In the genomic region with DNA sequence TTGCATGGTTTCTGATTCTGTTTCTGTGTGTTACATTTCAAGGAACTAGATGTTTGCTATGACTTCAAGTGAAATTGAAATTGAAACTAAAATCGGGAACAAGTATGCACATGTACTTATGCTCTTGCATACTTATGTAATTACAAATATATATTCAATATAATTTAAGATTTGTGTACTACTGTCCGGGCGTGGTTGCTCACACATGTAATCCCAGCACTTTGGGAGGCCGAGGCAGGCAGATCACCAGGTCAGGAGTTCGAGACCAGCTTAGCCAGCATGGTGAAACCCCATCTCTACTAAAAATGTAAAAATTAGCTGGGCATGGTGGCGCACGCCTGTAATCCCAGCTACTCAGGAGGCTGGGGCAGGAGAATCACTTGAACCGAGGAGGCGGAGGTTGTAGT, we compare ENCODE assay signal across 8 cellular contexts. TPM values are rescaled to one million over a fixed set of nuclear protein-coding genes. Genes with fewer than 3 reads are reported as not detected.
DNase-seq lines count a peak whose midpoint lies in the region; ATAC-seq and TF ChIP-seq lines count a peak whose summit lies in the region.
"Not testable (repeated sequence)": the region's sequence is repeated elsewhere in the genome, so short reads cannot be mapped to it uniquely, and the experiment has no call there.

No MANE protein-coding gene starts in this region.

- intact Hi-C loops in esophagus squamous epithelium (cut with DNase I); upper lobe of right lung (cut with DNase I): not testable (repeated sequence)
- intact Hi-C loops in naive thymus-derived CD4-positive, alpha-beta T cell (cut with micrococcal nuclease) = loop anchor here (1.0 to 10.0 kb wide), 9 partner anchors 14 to 220 kb away; partner anchors contain the start of genes DGLUCY (in 1 of the 2), GPR68 (in 1 of the 2) and RPS6KA5 (in 1 of the 2)

- not testable (repeated sequence) for H2AFZ ChIP-seq in OCI-LY1 (ENCODE audit: low read length)

- CTCF ChIA-PET in naive thymus-derived CD4-positive, alpha-beta T cell (lab: Charles Lee) = interaction anchor here (0.6 to 0.8 kb wide), 2 partner anchors 12 to 151 kb away, joined by 3 to 5 read pairs; no protein-coding TSS in a partner anchor

- H3K4me3 ChIP-seq in OCI-LY1 (ENCODE audit: low read depth, low read length, poor library complexity, severe bottlenecking) (peak overlapping the region; percentile 31), esophagus squamous epithelium (peak overlapping the region; percentile 22 to 62 (median 42)), upper lobe of right lung (peak overlapping the region; percentile 54)
- H3K4me3 ChIP-seq in naive thymus-derived CD4-positive, alpha-beta T cell (ENCODE audit: low read length) = peak overlapping the region; percentile 56

- not testable (repeated sequence) for H3K36me3 ChIP-seq in OCI-LY1 (ENCODE audit: insufficient read depth, low read length); esophagus squamous epithelium; naive thymus-derived CD4-positive, alpha-beta T cell (ENCODE audit: control insufficient read depth in 2 of 3, insufficient read depth in 3 of 3, low read length in 3 of 3); upper lobe of right lung

- not testable (repeated sequence) for H3K27me3 ChIP-seq in OCI-LY1 (ENCODE audit: insufficient read depth, low read length); esophagus squamous epithelium; naive thymus-derived CD4-positive, alpha-beta T cell (ENCODE audit: control insufficient read depth in 2 of 2, insufficient read depth in 2 of 2, low read length in 2 of 2); upper lobe of right lung

- DNase-seq in activated T-cell treated with anti-CD3 and anti-CD28 coated beads, Interleukin-2, amount 50 U/mL, for 4 hours = peak; percentile 6
- DNase-seq in esophagus squamous epithelium (lab: John Stamatoyannopoulos, UW); upper lobe of right lung: not testable (repeated sequence)
- peak in 5 of 9 donors; percentile 28 to 69 (median 41) for DNase-seq in naive thymus-derived CD4-positive, alpha-beta T cell

- TF ChIP-seq POLR2A in esophagus squamous epithelium (IDR thresholded peaks at IDR 0.05) = not testable (repeated sequence)

- H3K9ac ChIP-seq in OCI-LY1 (ENCODE audit: low read length) = not testable (repeated sequence)

- H3K9me3 ChIP-seq in OCI-LY1 (ENCODE audit: low read length); esophagus squamous epithelium; naive thymus-derived CD4-positive, alpha-beta T cell (ENCODE audit: control insufficient read depth in 2 of 3, low read length in 3 of 3); upper lobe of right lung: not testable (repeated sequence)

- POLR2A ChIA-PET in naive thymus-derived CD4-positive, alpha-beta T cell (lab: Charles Lee) = interaction anchor here (0.6 to 1.3 kb wide), 4 partner anchors 13 to 119 kb away, joined by 3 to 5 read pairs (median 4); no protein-coding TSS in a partner anchor

- H3F3A ChIP-seq in OCI-LY1 (ENCODE audit: insufficient read depth, low read length) = not testable (repeated sequence)

- H3K9me2 ChIP-seq in OCI-LY1 (ENCODE audit: low read depth, low read length) = not testable (repeated sequence)

- H3K27ac ChIP-seq in OCI-LY1 (ENCODE audit: low read depth, low read length, poor library complexity, severe bottlenecking) = not testable (repeated sequence)
- H3K27ac ChIP-seq in esophagus squamous epithelium (peak overlapping the region; percentile 74 to 87 (median 84)), upper lobe of right lung (peak overlapping the region; percentile 88)
- peak overlapping the region; percentile 73 for H3K27ac ChIP-seq in naive thymus-derived CD4-positive, alpha-beta T cell (ENCODE audit: low read depth, low read length)

- not testable (repeated sequence) for H4K20me1 ChIP-seq in OCI-LY1 (ENCODE audit: insufficient read depth, low read length)

- H3K4me1 Mint-ChIP-seq in activated T-cell treated with anti-CD3 and anti-CD28 coated beads, Interleukin-2, amount 50 U/mL, for 4 hours (ENCODE audit: low read depth) = peaks cover 52% of the 10 kb centered on the region
- peaks cover 21 to 81% (median 76%) of the 10 kb centered on the region in 7 donors for H3K4me1 Mint-ChIP-seq in naive thymus-derived CD4-positive, alpha-beta T cell

- not testable (repeated sequence) for H3K36me3 Mint-ChIP-seq in activated T-cell treated with anti-CD3 and anti-CD28 coated beads, Interleukin-2, amount 50 U/mL, for 4 hours (ENCODE audit: insufficient read depth)
- H3K36me3 Mint-ChIP-seq in naive thymus-derived CD4-positive, alpha-beta T cell = peaks cover 0 to 62% (median 17%) of the 10 kb centered on the region in 5 donors

- not testable (repeated sequence) for H3K9me3 Mint-ChIP-seq in activated T-cell treated with anti-CD3 and anti-CD28 coated beads, Interleukin-2, amount 50 U/mL, for 4 hours; naive thymus-derived CD4-positive, alpha-beta T cell

- WGBS in esophagus squamous epithelium, 2 donors = 37 to 41% methylated on average over 9 of the region's 9 CpGs

- H3K27me3 Mint-ChIP-seq in activated T-cell treated with anti-CD3 and anti-CD28 coated beads, Interleukin-2, amount 50 U/mL, for 4 hours (ENCODE audit: low read depth); naive thymus-derived CD4-positive, alpha-beta T cell: not testable (repeated sequence)

- ATAC-seq in GM18502 (IDR thresholded peaks at IDR 0.05; ENCODE audit: poor library complexity, unreplicated experiment) (peak; percentile 87), GM21528 (IDR thresholded peaks at IDR 0.05; ENCODE audit: low FRiP score, unreplicated experiment) (peak; percentile 91), HG03175 (IDR thresholded peaks at IDR 0.05; ENCODE audit: unreplicated experiment) (peak; percentile 95), upper lobe of right lung (peak; percentile 66)
- ATAC-seq in activated T-cell treated with anti-CD3 and anti-CD28 coated beads, Interleukin-2, amount 50 U/mL, for 4 hours = peak; percentile 80 to 86
- peak; percentile 79 for ATAC-seq in naive thymus-derived CD4-positive, alpha-beta T cell

- not testable (repeated sequence) for TF ChIP-seq CTCF in OCI-LY1 (IDR thresholded peaks at IDR 0.05; ENCODE audit: low read length); esophagus squamous epithelium (IDR thresholded peaks at IDR 0.05); upper lobe of right lung (IDR thresholded peaks at IDR 0.05)

- not testable (repeated sequence) for H3K79me2 ChIP-seq in OCI-LY1 (ENCODE audit: insufficient read depth, low read length)

- H3K27ac Mint-ChIP-seq in naive thymus-derived CD4-positive, alpha-beta T cell = peak overlapping the region; percentile 88 to 99 (median 92)

- H3K4me2 ChIP-seq in OCI-LY1 (ENCODE audit: low read length) = peak overlapping the region; percentile 42

- not testable (repeated sequence) for H3K4me1 ChIP-seq in OCI-LY1 (ENCODE audit: insufficient read depth, low read length, severe bottlenecking)
- H3K4me1 ChIP-seq in esophagus squamous epithelium (peaks cover 0 to 15% (median 14%) of the 10 kb centered on the region in 3 donors), upper lobe of right lung (peaks cover 10% of the 10 kb centered on the region)
- peaks cover 7 to 12% of the 10 kb centered on the region in 2 donors for H3K4me1 ChIP-seq in naive thymus-derived CD4-positive, alpha-beta T cell (ENCODE audit: control insufficient read depth in 2 of 2, insufficient read depth in 2 of 2, low read length in 2 of 2)

- peak overlapping the region; percentile 72 for H3K4me3 Mint-ChIP-seq in activated T-cell treated with anti-CD3 and anti-CD28 coated beads, Interleukin-2, amount 50 U/mL, for 4 hours
- H3K4me3 Mint-ChIP-seq in naive thymus-derived CD4-positive, alpha-beta T cell = peak overlapping the region; percentile 73 to 92 (median 84)

RNA-seq across cellular contexts. Expression of gene RPS6KA5, which starts 37.8 kb away (rescaled TPM):
- 10 to 100 TPM; 17.3 to 19.5 (median 19.4) TPM for total RNA-seq in activated T-cell treated with anti-CD3 and anti-CD28 coated beads, Interleukin-2, amount 50 U/mL, for 4 hours
- total RNA-seq in esophagus squamous epithelium (10 to 100 TPM in 1 of 4 donors, 1 to 10 TPM in 3; 3.1 to 10.5 (median 8.1) TPM), upper lobe of right lung (8.0 TPM)
- 10 to 100 TPM; 31.9 to 43.5 (median 34.3) TPM for total RNA-seq in naive thymus-derived CD4-positive, alpha-beta T cell
- polyA plus RNA-seq in naive thymus-derived CD4-positive, alpha-beta T cell = 10 to 100 TPM; 17.7 to 26.8 TPM
